ENCODE assay signal across 9 cellular contexts in the genomic region with DNA sequence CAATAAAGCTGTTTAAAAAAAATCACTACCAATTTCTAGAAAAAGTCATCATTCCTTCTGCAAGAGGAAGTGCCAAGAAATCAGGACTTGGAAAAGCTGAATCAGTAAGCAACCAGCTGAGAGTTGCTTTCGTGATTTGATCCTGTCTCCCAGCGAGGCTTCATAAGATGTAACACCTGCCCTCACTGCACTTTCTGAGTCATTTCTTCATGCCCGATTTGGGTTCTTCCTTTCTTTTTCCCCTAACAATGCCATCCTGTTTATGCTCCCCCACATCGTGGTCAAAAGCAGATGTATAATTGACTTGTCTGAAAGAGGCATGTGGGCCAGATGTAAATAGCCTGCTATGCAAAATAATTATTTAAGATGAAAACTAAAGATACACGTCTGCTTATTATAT. TPM values are rescaled to one million over a fixed set of nuclear protein-coding genes. Genes with fewer than 3 reads are reported as not detected.
DNase-seq lines count a peak whose midpoint lies in the region; ATAC-seq and TF ChIP-seq lines count a peak whose summit lies in the region.
"Had no signal": no experiment of that assay in that cellular context is flagged by ENCODE, and none has a peak within 500 bp of the region (broad histone marks: within the 10 kb centered on the region; RNA-seq: fewer than 3 reads in every experiment).

No MANE protein-coding gene starts in this region.

- intact Hi-C loops in PC-3 (cut with micrococcal nuclease), result loop anchor here (2.0 to 5.0 kb wide), 2 partner anchors 25 to 79 kb away; no protein-coding TSS in a partner anchor

- H2AFZ ChIP-seq in PC-3 (ENCODE audit: low read length), result no peak overlapping the region

- POLR2A ChIA-PET in PC-3 (lab: Charles Lee; ENCODE audit: unreplicated experiment), result interaction anchor here (0.6 kb wide), 1 partner anchor 134 kb away, joined by 3 read pairs; no protein-coding TSS in a partner anchor

- H3K4me3 ChIP-seq in PC-3 (ENCODE audit: low read length) (no peak overlapping the region), fibroblast of villous mesenchyme (ENCODE audit: low read depth, low read length) (no peak overlapping the region)

- no peaks in the 10 kb centered on the region for H3K79me2 ChIP-seq in PC-3 (ENCODE audit: low read length)

- H3K9me2 ChIP-seq in PC-3 (replicated peaks; ENCODE audit: low read length), result no peaks in the 10 kb centered on the region

- H3K4me1 ChIP-seq in PC-3 (ENCODE audit: insufficient read depth, low read length), result peaks cover 39% of the 10 kb centered on the region

- H3K9ac ChIP-seq in PC-3 (ENCODE audit: low read length), result no peak overlapping the region

- peak overlapping the region; percentile 53 for H3K27ac ChIP-seq in PC-3 (ENCODE audit: low read length)
- H3K27ac ChIP-seq: HL-60 had no signal

- no peaks in the 10 kb centered on the region for H3K9me3 ChIP-seq in PC-3 (ENCODE audit: low read length)

- ATAC-seq in GM21786 (IDR thresholded peaks at IDR 0.05; ENCODE audit: unreplicated experiment), result peak; percentile 67
- ATAC-seq in PC-3, result peak; percentile 34

- H3K36me3 ChIP-seq in PC-3 (ENCODE audit: low read depth, low read length), result no peaks in the 10 kb centered on the region

- peak overlapping the region; percentile 18 for H3K4me2 ChIP-seq in PC-3 (ENCODE audit: low read length)

- H4K20me1 ChIP-seq in PC-3 (ENCODE audit: low read length), result no peaks in the 10 kb centered on the region

- TF ChIP-seq CTCF in PC-3 (conservative IDR thresholded peaks at IDR 0.05; ENCODE audit: low read depth, low read length), result no peak
- no peak for TF ChIP-seq CTCF in fibroblast of villous mesenchyme (IDR thresholded peaks at IDR 0.05; ENCODE audit: insufficient read depth, low read depth, low read length)

- H3K27me3 ChIP-seq in PC-3 (ENCODE audit: low read length), result no peaks in the 10 kb centered on the region

- H3F3A ChIP-seq in PC-3 (ENCODE audit: low read length, unreplicated experiment), result peaks cover 3% of the 10 kb centered on the region

- DNase-seq in GM04504 (ENCODE audit: low read depth) (peak; percentile 70), PC-3 (peak; percentile 73), fibroblast of villous mesenchyme (ENCODE audit: low read depth) (peak; percentile 16), midbrain (lab: John Stamatoyannopoulos, UW) (no peak), GOT3 (lab: John Stamatoyannopoulos, UW) (no peak), COLO668 (lab: John Stamatoyannopoulos, UW; ENCODE audit: unreplicated experiment) (no peak), NCI-H226 (no peak)

- BruUV-seq in PC-3 (replicated peaks; lab: Mats Ljungman, UMichigan), result no TSS peak

- CTCF ChIA-PET in PC-3 (lab: Charles Lee), result no interaction called here

RNA-seq across cellular contexts. Expression of a gene that starts 52.1 kb away (rescaled TPM):
- total RNA-seq in PC-3 (2014; rRNA removed), result 0.44 and 0.52 TPM in 2 replicates
- 5.2 and 15.8 TPM in 2 replicates for total RNA-seq in fibroblast of villous mesenchyme

Comparison
In these comparisons a context has a peak if more than half of its experiments do, and no peak if none do; other contexts are left out.
1. DNase-seq: peak in GM04504 (single experiment), PC-3 (single experiment) and fibroblast of villous mesenchyme (single experiment); none in midbrain (single experiment), GOT3 (single experiment), COLO668 (single experiment) and NCI-H226 (single experiment).